7 cellular contexts compared by ENCODE assay signal in genomic region chr1:226001852-226002666, GRCh38. TPM values are rescaled to one million over a fixed set of nuclear protein-coding genes. Genes with fewer than 3 reads are reported as not detected.
DNase-seq lines count a peak whose midpoint lies in the region; ATAC-seq and TF ChIP-seq lines count a peak whose summit lies in the region.

No MANE protein-coding gene starts in this region.

- H3K27ac ChIP-seq in layer of hippocampus (ENCODE audit: low read depth, low read length) = peak overlapping the region; percentile 84

- ATAC-seq in GM19351 (IDR thresholded peaks at IDR 0.05; ENCODE audit: unreplicated experiment) = peak; percentile 28

- no peak overlapping the region for H3K4me3 ChIP-seq in astrocyte of the spinal cord (ENCODE audit: low read depth, low read length)

- DNase-seq in LHCN-M2 (ENCODE audit: low read depth) (peak; percentile 25), T follicular helper cell (ENCODE audit: low read depth) (peak; percentile 63), astrocyte of the spinal cord (ENCODE audit: low read depth, low spot score) (peak; percentile 19), SW 1271 (lab: John Stamatoyannopoulos, UW) (no peak)
- peak in 2 of 3 experiments; percentile 17 to 26 for DNase-seq in stimulated activated CD4-positive, alpha-beta T cell treated with anti-CD3 and anti-CD28 coated beads, TNF-alpha, amount 100 ng/mL, for 4 hours (ENCODE audit: low read depth in 3 of 3)

- TF ChIP-seq CTCF in astrocyte of the spinal cord (IDR thresholded peaks at IDR 0.05; ENCODE audit: low read depth, low read length) = no peak

- no peaks in the 10 kb centered on the region for H3K27me3 ChIP-seq in layer of hippocampus (ENCODE audit: control insufficient read depth, insufficient read depth, low read length)

- in situ Hi-C loops in astrocyte of the spinal cord (cut with HindIII; ENCODE audit: low sequenced_read_pairs) = no loop called here

RNA-seq across cellular contexts. Expression of gene SDE2, which starts 2.9 kb away (rescaled TPM):
- total RNA-seq in LHCN-M2 (2014; rRNA removed) = 19.7 and 21.5 TPM in 2 replicates
- polyA plus RNA-seq in LHCN-M2 (2012) = 4.7 TPM

Comparison
In these comparisons a context has a peak if more than half of its experiments do, and no peak if none do; other contexts are left out.
1. DNase-seq: peak in LHCN-M2 (single experiment), T follicular helper cell (single experiment), astrocyte of the spinal cord (single experiment) and stimulated activated CD4-positive, alpha-beta T cell treated with anti-CD3 and anti-CD28 coated beads, TNF-alpha, amount 100 ng/mL, for 4 hours (2 of 3); none in SW 1271 (0 of 2).